In genomic region chr2:27765621-27766286, GRCh38 we compare ENCODE assay signal across 8 cellular contexts. TPM values are rescaled to one million over a fixed set of nuclear protein-coding genes. Genes with fewer than 3 reads are reported as not detected.
DNase-seq lines count a peak whose midpoint lies in the region; ATAC-seq lines count a peak whose summit lies in the region.

No MANE protein-coding gene starts in this region.

- intact Hi-C loops in right cardiac atrium (cut with DNase I), result no loop called here

- no peaks in the 10 kb centered on the region for H3K9me3 ChIP-seq in right cardiac atrium (ENCODE audit: control insufficient read depth, low read length)

- peak; percentile 59 to 74 for ATAC-seq in right cardiac atrium
- no peak for ATAC-seq in GM21390 (IDR thresholded peaks at IDR 0.05; ENCODE audit: unreplicated experiment)

- H3K27ac ChIP-seq in right cardiac atrium (ENCODE audit: low read length), result no peak overlapping the region

- H3K27me3 ChIP-seq in right cardiac atrium (ENCODE audit: control insufficient read depth, insufficient read depth), result no peaks in the 10 kb centered on the region

- peak; percentile 68 for DNase-seq in NCI-H2171 treated with DMSO at 0.1 percent for 48 hours (lab: John Stamatoyannopoulos, UW)
- peak; percentile 82 for DNase-seq in activated effector memory CD4-positive, alpha-beta T cell treated with anti-CD3 and anti-CD28 coated beads, Interleukin-2, amount 50 U/mL, for 16 hours
- DNase-seq in right cardiac atrium, result peak; percentile 70 to 86 (median 83)
- peak; percentile 68 for DNase-seq in stimulated activated CD4-positive, alpha-beta T cell treated with anti-CD3 and anti-CD28 coated beads, Interleukin-15, amount 100 ng/mL, for 24 hours
- DNase-seq in SW 1271 (lab: John Stamatoyannopoulos, UW), result no peak
- no peak for DNase-seq in NCI-H1436 (lab: John Stamatoyannopoulos, UW)
- DNase-seq in HuH-7 (ENCODE audit: low spot score), result no peak

- H3K4me3 ChIP-seq in right cardiac atrium (ENCODE audit: low read length), result peak overlapping the region; percentile 2

- WGBS in right cardiac atrium, result 17% methylated on average over 29 of the region's 29 CpGs

- H3K4me1 ChIP-seq in right cardiac atrium (ENCODE audit: control insufficient read depth, insufficient read depth, low read length), result no peaks in the 10 kb centered on the region

RNA-seq across cellular contexts. Expression of gene MRPL33, which starts 5.8 kb away (rescaled TPM):
- 100 to 1,000 TPM; 242 to 308 (median 274) TPM for total RNA-seq in right cardiac atrium
- polyA plus RNA-seq in right cardiac atrium, result 596 TPM

Comparison
In these comparisons a context has a peak if more than half of its experiments do, and no peak if none do; other contexts are left out.
1. DNase-seq: peak in NCI-H2171 treated with DMSO at 0.1 percent for 48 hours (single experiment), activated effector memory CD4-positive, alpha-beta T cell treated with anti-CD3 and anti-CD28 coated beads, Interleukin-2, amount 50 U/mL, for 16 hours (single experiment), right cardiac atrium (3 of 3) and stimulated activated CD4-positive, alpha-beta T cell treated with anti-CD3 and anti-CD28 coated beads, Interleukin-15, amount 100 ng/mL, for 24 hours (single experiment); none in SW 1271 (0 of 2), NCI-H1436 (single experiment) and HuH-7 (single experiment).